In the genomic region with DNA sequence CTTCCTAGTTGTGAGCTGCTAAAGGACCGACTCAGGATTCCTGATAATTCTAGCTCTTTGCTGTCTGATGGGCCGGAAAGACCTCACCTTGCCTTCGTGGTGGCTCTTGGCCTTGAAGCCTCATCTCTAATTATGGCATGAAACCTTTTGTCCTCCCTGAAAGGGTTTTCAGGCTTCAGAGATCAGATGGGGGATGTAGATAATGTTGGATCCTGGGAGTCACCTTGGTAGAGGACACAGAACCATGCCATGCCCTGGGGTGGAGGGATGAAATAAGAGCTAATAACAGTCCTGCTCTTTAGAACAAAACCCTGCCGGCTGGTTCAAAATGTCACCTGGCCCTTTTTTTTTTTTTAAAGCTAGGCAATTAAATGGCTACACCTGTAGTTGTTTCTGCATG, we compare ENCODE assay signal across 16 cellular contexts. TPM values are rescaled to one million over a fixed set of nuclear protein-coding genes. Genes with fewer than 3 reads are reported as not detected.
A peak's percentile ranks its signal among the peaks of the same experiment; 100 is the strongest.
DNase-seq lines count a peak whose midpoint lies in the region; ATAC-seq lines count a peak whose summit lies in the region.
"Had no signal": no experiment of that assay in that cellular context is flagged by ENCODE, and none has a peak within 500 bp of the region (broad histone marks: within the 10 kb centered on the region; RNA-seq: fewer than 3 reads in every experiment).

No MANE protein-coding gene starts in this region.

- DNase-seq in G401 (ENCODE audit: low spot score): peak; percentile 48
- DNase-seq in NCI-H146 (lab: John Stamatoyannopoulos, UW): peak; percentile 98
- DNase-seq in NCI-H2227 treated with DMSO at 0.1 percent for 48 hours (lab: John Stamatoyannopoulos, UW): peak; percentile 18
- peak; percentile 88 for DNase-seq in islet precursor cell
- DNase-seq in HK-2 (ENCODE audit: unreplicated experiment): no peak
- DNase-seq in activated effector memory CD4-positive, alpha-beta T cell treated with Interleukin-2 at 50 U/mL for 16 hours: no peak
- DNase-seq: CD8-positive, alpha-beta memory T cell; DMS 273 treated with DMSO at 0.1 percent for 48 hours; EL; H9; NCI-H446; NCI-H82 had no signal

- in situ Hi-C loops in G401 (cut with HindIII; ENCODE audit: low sequenced_read_pairs): no loop called here

- no peak for ATAC-seq in HG03108 (IDR thresholded peaks at IDR 0.05; ENCODE audit: unreplicated experiment)
- ATAC-seq: HepG2 had no signal

RNA-seq across cellular contexts. Expression of gene SYN2, which starts 50.8 kb away (rescaled TPM):
- total RNA-seq in G401 (2014; rRNA removed; shearing (Covaris generic)): 0.86 TPM in 1 of 2 replicates, not detected in the other
- total RNA-seq: HepG2; MCF 10A; T-helper 2 cell treated with Interferon-gamma antibody and Interleukin-4, amounts not matched to agents 100 ng/mL and 5 ng/mL, for 36 hours had no signal

Comparison
In these comparisons a context has a peak if more than half of its experiments do, and no peak if none do; other contexts are left out.
1. DNase-seq: peak in G401 (single experiment), NCI-H146 (single experiment), NCI-H2227 treated with DMSO at 0.1 percent for 48 hours (single experiment) and islet precursor cell (single experiment); none in HK-2 (single experiment) and activated effector memory CD4-positive, alpha-beta T cell treated with Interleukin-2 at 50 U/mL for 16 hours (single experiment).